ENCODE assay signal across 32 cellular contexts in genomic region chr9:68931821-68932220, GRCh38.
DNase-seq lines count a peak whose midpoint lies in the region; ATAC-seq, FAIRE-seq and TF ChIP-seq lines count a peak whose summit lies in the region.
"Had no signal": no experiment of that assay in that cellular context is flagged by ENCODE, and none has a peak within 500 bp of the region (broad histone marks: within the 10 kb centered on the region; RNA-seq: fewer than 3 reads in every experiment).

No MANE protein-coding gene starts in this region.

- H3K4me3 Mint-ChIP-seq in activated T-cell treated with anti-CD3 and anti-CD28 coated beads, Interleukin-2, amount 50 U/mL, for 72 hours: no peak overlapping the region
- H3K4me3 Mint-ChIP-seq in activated T-cell treated with anti-CD3 and anti-CD28 coated beads, Interleukin-2, amount 50 U/mL, for 24 hours: no peak overlapping the region
- H3K4me3 Mint-ChIP-seq in activated T-helper 17 cell treated with anti-CD3 and anti-CD28 coated beads, Interleukin-2, amount 50 U/mL, for 72 hours: no peak overlapping the region
- no peak overlapping the region for H3K4me3 Mint-ChIP-seq in nephron progenitor cell
- H3K4me3 Mint-ChIP-seq: T-helper 1 cell treated with Interleukin-12 subunit alpha and Interleukin-12 subunit beta and Interleukin-4 antibody, amounts not matched to agents 30 μg/mL and 1 μg/mL, for 36 hours had no signal

- H3K27ac Mint-ChIP-seq in activated T-cell treated with anti-CD3 and anti-CD28 coated beads, Interleukin-2, amount 50 U/mL, for 72 hours: no peak overlapping the region
- H3K27ac Mint-ChIP-seq in activated T-cell treated with anti-CD3 and anti-CD28 coated beads, Interleukin-2, amount 50 U/mL, for 24 hours: no peak overlapping the region
- H3K27ac Mint-ChIP-seq in activated T-helper 17 cell treated with anti-CD3 and anti-CD28 coated beads, Interleukin-2, amount 50 U/mL, for 72 hours: no peak overlapping the region
- peak overlapping the region; percentile 83 for H3K27ac Mint-ChIP-seq in nephron progenitor cell
- H3K27ac Mint-ChIP-seq: T-helper 1 cell treated with Interleukin-12 subunit alpha and Interleukin-12 subunit beta and Interleukin-4 antibody, amounts not matched to agents 30 μg/mL and 1 μg/mL, for 36 hours had no signal

- H3K4me1 Mint-ChIP-seq in activated T-cell treated with anti-CD3 and anti-CD28 coated beads, Interleukin-2, amount 50 U/mL, for 72 hours (ENCODE audit: low read depth): peaks cover 33% of the 10 kb centered on the region
- H3K4me1 Mint-ChIP-seq in activated T-cell treated with anti-CD3 and anti-CD28 coated beads, Interleukin-2, amount 50 U/mL, for 24 hours (ENCODE audit: low read depth): peaks cover 17% of the 10 kb centered on the region
- H3K4me1 Mint-ChIP-seq in activated T-helper 17 cell treated with anti-CD3 and anti-CD28 coated beads, Interleukin-2, amount 50 U/mL, for 72 hours: peaks cover 8% of the 10 kb centered on the region
- peaks cover 56% of the 10 kb centered on the region for H3K4me1 Mint-ChIP-seq in nephron progenitor cell

- TF ChIP-seq CTCF in nephron progenitor cell (IDR thresholded peaks at IDR 0.05): no peak

- DNase-seq in activated T-cell treated with anti-CD3 and anti-CD28 coated beads, Interleukin-2, amount 50 U/mL, for 72 hours: no peak
- DNase-seq in activated T-cell treated with anti-CD3 and anti-CD28 coated beads, Interleukin-2, amount 50 U/mL, for 24 hours: no peak
- DNase-seq in GM12892 (ENCODE audit: insufficient read length) (no peak), nephron progenitor cell (no peak), SJCRH30 (no peak), activated gamma-delta T cell (lab: John Stamatoyannopoulos, UW) (no peak), SK-N-DZ (ENCODE audit: low spot score) (no peak)
- DNase-seq: activated T-cell treated with anti-CD3 and anti-CD28 coated beads for 4 hours; Calu3; cortex of kidney; DMS79 treated with DMSO at 0.1 percent for 48 hours; gastrocnemius medialis; KBM-7; left cardiac atrium; mammary epithelial cell; NCI-H1417 treated with DMSO at 0.1 percent for 48 hours; NCI-H2081 treated with DMSO at 0.1 percent for 48 hours; NCI-H345; NCI-H748 treated with DMSO at 0.1 percent for 48 hours; posterior cingulate gyrus; right cardiac atrium; spleen; stimulated activated CD4-positive, alpha-beta T cell treated with anti-CD3 and anti-CD28 coated beads, Interleukin-2, amount 100 ng/mL, for 48 hours; substantia nigra; upper lobe of left lung had no signal

- no peaks in the 10 kb centered on the region for H3K9me3 Mint-ChIP-seq in activated T-cell treated with anti-CD3 and anti-CD28 coated beads, Interleukin-2, amount 50 U/mL, for 72 hours
- no peaks in the 10 kb centered on the region for H3K9me3 Mint-ChIP-seq in activated T-cell treated with anti-CD3 and anti-CD28 coated beads, Interleukin-2, amount 50 U/mL, for 24 hours
- H3K9me3 Mint-ChIP-seq in activated T-helper 17 cell treated with anti-CD3 and anti-CD28 coated beads, Interleukin-2, amount 50 U/mL, for 72 hours: no peaks in the 10 kb centered on the region
- no peaks in the 10 kb centered on the region for H3K9me3 Mint-ChIP-seq in nephron progenitor cell
- H3K9me3 Mint-ChIP-seq: T-helper 1 cell treated with Interleukin-12 subunit alpha and Interleukin-12 subunit beta and Interleukin-4 antibody, amounts not matched to agents 30 μg/mL and 1 μg/mL, for 36 hours had no signal

- H3K27ac ChIP-seq in SJCRH30: no peak overlapping the region
- H3K27ac ChIP-seq: ascending aorta, C4-2B, gastrocnemius medialis, SK-N-MC, upper lobe of left lung had no signal

- FAIRE-seq in GM12892 (lab: Jason Lieb, UNC): peak; percentile 24
- FAIRE-seq: HTR-8/SVneo had no signal

- no peaks in the 10 kb centered on the region for H3K27me3 ChIP-seq in SJCRH30
- H3K27me3 ChIP-seq: ascending aorta, gastrocnemius medialis, spleen, upper lobe of left lung had no signal

- no peaks in the 10 kb centered on the region for H3K9me3 ChIP-seq in SJCRH30 (replicated peaks)
- H3K9me3 ChIP-seq: ascending aorta, gastrocnemius medialis, spleen, upper lobe of left lung had no signal

- peaks cover 54% of the 10 kb centered on the region for H3K27me3 Mint-ChIP-seq in activated T-cell treated with anti-CD3 and anti-CD28 coated beads, Interleukin-2, amount 50 U/mL, for 72 hours (ENCODE audit: low read depth)
- H3K27me3 Mint-ChIP-seq in activated T-cell treated with anti-CD3 and anti-CD28 coated beads, Interleukin-2, amount 50 U/mL, for 24 hours: peaks cover 30% of the 10 kb centered on the region
- H3K27me3 Mint-ChIP-seq in activated T-helper 17 cell treated with anti-CD3 and anti-CD28 coated beads, Interleukin-2, amount 50 U/mL, for 72 hours: peaks cover 28% of the 10 kb centered on the region
- peaks cover 3% of the 10 kb centered on the region for H3K27me3 Mint-ChIP-seq in nephron progenitor cell (ENCODE audit: low read depth, poor library complexity)

- no peaks in the 10 kb centered on the region for H3K4me1 ChIP-seq in SJCRH30
- H3K4me1 ChIP-seq: ascending aorta, gastrocnemius medialis, upper lobe of left lung had no signal

- no peak overlapping the region for H3K4me3 ChIP-seq in SJCRH30
- H3K4me3 ChIP-seq: ascending aorta, gastrocnemius medialis, SK-N-MC, spleen, upper lobe of left lung had no signal

- peak; percentile 7 to 25 for ATAC-seq in activated T-cell treated with anti-CD3 and anti-CD28 coated beads, Interleukin-2, amount 50 U/mL, for 72 hours (replicated peaks in 1 of 2)
- peak; percentile 7 for ATAC-seq in activated T-helper 17 cell treated with anti-CD3 and anti-CD28 coated beads, Interleukin-2, amount 50 U/mL, for 72 hours (replicated peaks)
- ATAC-seq: gastrocnemius medialis, HCT116, left cardiac atrium, right cardiac atrium had no signal

- H3K36me3 Mint-ChIP-seq in activated T-cell treated with anti-CD3 and anti-CD28 coated beads, Interleukin-2, amount 50 U/mL, for 72 hours (ENCODE audit: insufficient read depth in 2 of 2): peaks cover 0 to 4% of the 10 kb centered on the region in 2 donors
- H3K36me3 Mint-ChIP-seq in activated T-cell treated with anti-CD3 and anti-CD28 coated beads, Interleukin-2, amount 50 U/mL, for 24 hours (ENCODE audit: low read depth): no peaks in the 10 kb centered on the region
- no peaks in the 10 kb centered on the region for H3K36me3 Mint-ChIP-seq in activated T-helper 17 cell treated with anti-CD3 and anti-CD28 coated beads, Interleukin-2, amount 50 U/mL, for 72 hours (ENCODE audit: low read depth)
- H3K36me3 Mint-ChIP-seq in nephron progenitor cell (ENCODE audit: low read depth): peaks cover 9% of the 10 kb centered on the region

- no peak for TF ChIP-seq POLR2A in GM12892 (IDR thresholded peaks at IDR 0.05; ENCODE audit: low read depth, low read length)

- H3K36me3 ChIP-seq in SJCRH30: no peaks in the 10 kb centered on the region
- H3K36me3 ChIP-seq: ascending aorta, gastrocnemius medialis had no signal
